In the genomic region with DNA sequence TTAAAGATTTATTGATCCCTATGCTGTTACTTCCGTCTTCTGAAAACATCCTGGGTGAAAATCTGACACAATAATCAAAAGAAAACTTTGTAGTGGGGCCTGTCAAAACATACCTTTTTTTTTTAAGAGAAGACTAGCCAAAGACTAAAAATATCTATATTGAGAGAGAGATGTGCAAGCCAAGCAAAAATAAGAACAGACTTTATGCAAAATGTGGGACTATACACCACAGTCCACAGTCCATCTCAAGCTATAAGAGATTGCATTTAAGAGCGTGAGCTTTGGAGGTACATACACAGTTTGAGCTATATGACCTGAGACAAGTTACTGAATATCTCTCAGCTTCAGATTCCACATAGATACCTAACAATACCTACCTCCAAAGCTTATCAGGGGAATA, we compare ENCODE assay signal across 24 cellular contexts.
"Had no signal": no experiment of that assay in that cellular context is flagged by ENCODE, and none has a peak within 500 bp of the region (broad histone marks: within the 10 kb centered on the region; RNA-seq: fewer than 3 reads in every experiment).

No MANE protein-coding gene starts in this region.

- H3K36me3 Mint-ChIP-seq: activated naive CD4-positive, alpha-beta T cell treated with anti-CD3 and anti-CD28 coated beads, Interleukin-2, amount 50 U/mL, for 72 hours had no signal

- H3K27me3 ChIP-seq: Peyer's patch, SJCRH30 had no signal

- H3K4me3 Mint-ChIP-seq: activated CD8-positive, alpha-beta T cell treated with anti-CD3 and anti-CD28 coated beads for 36 hours; activated naive CD8-positive, alpha-beta T cell treated with anti-CD3 and anti-CD28 coated beads, Interleukin-2, amount 50 U/mL, for 24 hours; brain had no signal

- H3K9ac ChIP-seq: SK-N-SH had no signal

- H3K4me2 ChIP-seq: SK-N-SH had no signal

- H3K9me3 ChIP-seq: Peyer's patch, SJCRH30, SK-N-SH had no signal

- H3K27ac ChIP-seq: Peyer's patch, RWPE1, SJCRH30, VCaP had no signal

- H3K4me3 ChIP-seq: Peyer's patch, SJCRH30 had no signal

- H3K4me1 Mint-ChIP-seq: activated naive CD8-positive, alpha-beta T cell treated with anti-CD3 and anti-CD28 coated beads, Interleukin-2, amount 50 U/mL, for 24 hours; brain had no signal

- ATAC-seq: activated CD8-positive, alpha-beta T cell treated with anti-CD3 and anti-CD28 coated beads for 36 hours; activated naive CD4-positive, alpha-beta T cell treated with anti-CD3 and anti-CD28 coated beads, Interleukin-2, amount 50 U/mL, for 72 hours; activated naive CD8-positive, alpha-beta T cell treated with anti-CD3 and anti-CD28 coated beads, Interleukin-2, amount 50 U/mL, for 24 hours had no signal

- H3K27ac Mint-ChIP-seq: activated CD8-positive, alpha-beta T cell treated with anti-CD3 and anti-CD28 coated beads for 36 hours; activated naive CD8-positive, alpha-beta T cell treated with anti-CD3 and anti-CD28 coated beads, Interleukin-2, amount 50 U/mL, for 24 hours; brain had no signal

- H3K27me3 Mint-ChIP-seq: activated naive CD8-positive, alpha-beta T cell treated with anti-CD3 and anti-CD28 coated beads, Interleukin-2, amount 50 U/mL, for 24 hours; brain had no signal

- H3K36me3 ChIP-seq: Peyer's patch, SJCRH30 had no signal

- H3K9me3 Mint-ChIP-seq: activated CD8-positive, alpha-beta T cell treated with anti-CD3 and anti-CD28 coated beads for 36 hours; activated naive CD4-positive, alpha-beta T cell treated with anti-CD3 and anti-CD28 coated beads, Interleukin-2, amount 50 U/mL, for 72 hours; activated naive CD8-positive, alpha-beta T cell treated with anti-CD3 and anti-CD28 coated beads, Interleukin-2, amount 50 U/mL, for 24 hours; brain had no signal

- DNase-seq: activated CD4-positive, CD25-positive, alpha-beta regulatory T cell; activated CD8-positive, alpha-beta memory T cell treated with anti-CD3 and anti-CD28 coated beads, Interleukin-2, amount 50 U/mL, for 48 hours; activated CD8-positive, alpha-beta T cell treated with anti-CD3 and anti-CD28 coated beads for 36 hours; activated effector memory CD4-positive, alpha-beta T cell treated with anti-CD3 and anti-CD28 coated beads, Interleukin-2, amount 50 U/mL, for 16 hours; activated naive CD4-positive, alpha-beta T cell treated with Interleukin-2 at 50 U/mL for 16 hours; activated naive CD8-positive, alpha-beta T cell treated with anti-CD3 and anti-CD28 coated beads, Interleukin-2, amount 50 U/mL, for 24 hours; activated T-cell treated with anti-CD3 and anti-CD28 coated beads, Interleukin-2, amount 50 U/mL, for 1 hour; amniotic stem cell; Karpas-422; NCI-H1048; NCI-H146; NCI-H1930; NCI-H2171; NCI-H226; NCI-H774; Peyer's patch; Right ventricle myocardium superior; SJCRH30; SK-N-SH; T-helper 1 cell had no signal

- H3K4me1 ChIP-seq: Peyer's patch, SJCRH30 had no signal
